ENCODE assay signal across 8 cellular contexts in the genomic region with DNA sequence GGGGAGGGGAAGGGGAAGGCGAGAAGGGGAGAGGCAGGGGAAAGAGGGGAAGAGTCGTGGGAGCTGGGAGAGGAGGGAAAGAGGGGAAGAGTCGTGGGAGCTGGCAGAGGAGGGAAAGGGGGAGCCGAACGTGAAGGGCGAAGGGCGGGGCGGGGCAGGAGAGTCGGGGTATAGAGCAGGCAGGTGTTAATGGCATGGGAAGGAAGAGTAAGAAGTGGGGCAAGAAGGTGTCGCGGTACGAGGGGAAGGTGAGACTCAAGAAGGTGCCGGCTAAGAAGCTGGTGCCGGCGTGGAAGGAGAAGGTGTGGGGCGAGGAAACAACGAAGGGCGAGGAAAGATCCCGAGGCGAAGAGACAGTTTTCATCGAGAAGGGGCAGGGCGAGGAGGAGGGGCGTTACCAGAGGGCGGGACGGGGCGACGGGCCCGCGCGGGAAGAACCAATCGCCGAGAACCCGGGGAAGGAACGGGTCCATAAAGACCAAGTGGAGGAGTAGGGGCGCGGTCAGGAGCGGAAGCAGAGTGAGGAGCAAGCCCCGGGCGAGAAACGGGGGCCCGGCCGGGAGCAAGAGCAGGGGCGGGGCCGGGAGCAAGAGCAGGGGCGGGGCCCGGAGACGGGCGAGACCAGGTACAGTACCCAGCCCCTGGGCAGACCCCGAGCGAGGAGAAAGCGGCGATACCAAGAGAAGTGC. TPM values are rescaled to one million over a fixed set of nuclear protein-coding genes. Genes with fewer than 3 reads are reported as not detected.
DNase-seq lines count a peak whose midpoint lies in the region; FAIRE-seq and TF ChIP-seq lines count a peak whose summit lies in the region.

No MANE protein-coding gene starts in this region.

- peak overlapping the region in 4 of 5 donors; percentile 68 to 92 (median 77) for H3K9ac ChIP-seq in subcutaneous abdominal adipose tissue (ENCODE audit: low read length in 5 of 5)

- CTCF ChIA-PET in HEK293T (lab: Yijun Ruan, JAX): interaction anchor here (0.6 to 1.1 kb wide), 6 partner anchors 17 to 299 kb away, joined by 3 to 11 read pairs (median 4); no protein-coding TSS in a partner anchor

- H3K9me3 ChIP-seq in SJSA1 (replicated peaks) (no peaks in the 10 kb centered on the region), neutrophil (no peaks in the 10 kb centered on the region), subcutaneous abdominal adipose tissue (ENCODE audit: control insufficient read depth in 5 of 5, low read length in 5 of 5) (no peaks in the 10 kb centered on the region)

- peak overlapping the region; percentile 33 for H3K27ac ChIP-seq in SJSA1
- peak overlapping the region; percentile 96 for H3K27ac ChIP-seq in neutrophil
- peak overlapping the region; percentile 90 for H3K27ac ChIP-seq in subcutaneous abdominal adipose tissue (ENCODE audit: low read depth, low read length)

- no peak for TF ChIP-seq CTCF in neutrophil (IDR thresholded peaks at IDR 0.05)

- H3K4me3 ChIP-seq in SJSA1 (peak overlapping the region; percentile 47), neutrophil (ENCODE audit: low read depth in 1 of 2, low read length in 1 of 2) (peak overlapping the region; percentile 84 to 97), subcutaneous abdominal adipose tissue (ENCODE audit: low read depth in 1 of 5, low read length in 5 of 5) (peak overlapping the region; percentile 87 to 90 (median 89))

- H3K27me3 ChIP-seq in SJSA1 (replicated peaks) (no peaks in the 10 kb centered on the region), neutrophil (no peaks in the 10 kb centered on the region), subcutaneous abdominal adipose tissue (ENCODE audit: control insufficient read depth in 5 of 5, insufficient read depth in 4 of 5, low read length in 5 of 5) (no peaks in the 10 kb centered on the region)

- DNase-seq in GM03348 (ENCODE audit: low spot score): peak; percentile 97
- DNase-seq in HEK293T (ENCODE audit: extremely low spot score): peak; percentile 86
- peak; percentile 97 for DNase-seq in MV-4-11 (lab: John Stamatoyannopoulos, UW)
- DNase-seq in SJSA1 (ENCODE audit: low read depth in 1 of 2, low spot score in 2 of 2): peak; percentile 94 to 98
- DNase-seq in activated naive CD4-positive, alpha-beta T cell treated with Interleukin-2 at 50 U/mL for 16 hours: peak; percentile 96
- peak; percentile 88 to 92 for DNase-seq in frontal cortex (ENCODE audit: low spot score in 2 of 2)

- H3K36me3 ChIP-seq in SJSA1 (no peaks in the 10 kb centered on the region), neutrophil (peaks cover 4% of the 10 kb centered on the region), subcutaneous abdominal adipose tissue (ENCODE audit: control insufficient read depth in 5 of 5, insufficient read depth in 5 of 5, low read length in 5 of 5) (peaks cover 0 to 2% (median 0%) of the 10 kb centered on the region in 5 donors)

- POLR2A ChIA-PET in HEK293T (lab: Yijun Ruan, JAX): interaction anchor here (0.9 to 4.2 kb wide), 4 partner anchors 38 to 96 kb away, joined by 3 to 40 read pairs (median 5); partner anchors contain the start of genes FAM98C and PSMD8

- no peak for FAIRE-seq in frontal cortex (lab: Jason Lieb, UNC)

- H3K4me1 ChIP-seq in SJSA1 (replicated peaks): peaks cover 4% of the 10 kb centered on the region; the same call in 1 of the 2 replicates
- peaks cover 9 to 12% of the 10 kb centered on the region in 2 experiments for H3K4me1 ChIP-seq in neutrophil (ENCODE audit: control insufficient read depth in 1 of 2, insufficient read depth in 1 of 2, low read depth in 1 of 2, low read length in 1 of 2)
- peaks cover 4 to 13% (median 10%) of the 10 kb centered on the region in 5 donors for H3K4me1 ChIP-seq in subcutaneous abdominal adipose tissue (ENCODE audit: control insufficient read depth in 5 of 5, insufficient read depth in 5 of 5, low read length in 5 of 5)

TF ChIP-seq in HEK293T, 16 proteins besides CTCF, POLR2A, EP300 and RAD21:
- TF ChIP-seq CTBP1 (IDR thresholded peaks at IDR 0.05; ENCODE audit: borderline replicate concordance) (no peak), ZNF384 (IDR thresholded peaks at IDR 0.05) (no peak), L3MBTL2 (conservative IDR thresholded peaks at IDR 0.05) (peak; percentile 66), LEF1 (IDR thresholded peaks at IDR 0.05; ENCODE audit: borderline replicate concordance) (no peak), SP1 (IDR thresholded peaks at IDR 0.05) (no peak), FOXK2 (IDR thresholded peaks at IDR 0.05) (no peak), TARDBP (IDR thresholded peaks at IDR 0.05) (no peak)

RNA-seq across cellular contexts. Expression of gene CATSPERG, which starts 0.5 kb away (rescaled TPM):
- total RNA-seq in SJSA1 (2014; rRNA removed; shearing (Covaris generic)): 0.08 TPM in 1 of 2 replicates, not detected in the other
- total RNA-seq in frontal cortex: 4.9 TPM

RNA-seq across cellular contexts. Expression of gene KCNK6, which starts 16.4 kb away (rescaled TPM):
- 0.03 and 0.34 TPM in 2 replicates for total RNA-seq in SJSA1 (2014; rRNA removed; shearing (Covaris generic))
- 0.41 TPM for total RNA-seq in frontal cortex

RNA-seq across cellular contexts. Expression of gene YIF1B, which starts 20.3 kb away (rescaled TPM):
- 68.1 and 92.4 TPM in 2 replicates for total RNA-seq in SJSA1 (2014; rRNA removed; shearing (Covaris generic))
- total RNA-seq in frontal cortex: 32.6 TPM

RNA-seq across cellular contexts. Expression of gene C19orf33, which starts 32.0 kb away (rescaled TPM):
- not detected in 2 replicates for total RNA-seq in SJSA1 (2014; rRNA removed; shearing (Covaris generic))
- total RNA-seq in frontal cortex: 0.82 TPM

RNA-seq across cellular contexts. Expression of gene PSMD8, which starts 38.3 kb away (rescaled TPM):
- 248 and 454 TPM in 2 replicates for total RNA-seq in SJSA1 (2014; rRNA removed; shearing (Covaris generic))
- 107 TPM for total RNA-seq in frontal cortex

Comparison
In these comparisons a context has a peak if more than half of its experiments do, and no peak if none do; other contexts are left out.
1. Peak in every context shown above with its lines: DNase-seq, H3K4me3 ChIP-seq and H3K27ac ChIP-seq.
2. H3K27ac ChIP-seq: peak in every context shown above with its lines; median percentile 96 in neutrophil; 90 in subcutaneous abdominal adipose tissue; 33 in SJSA1.